8 cellular contexts compared by ENCODE assay signal in the genomic region with DNA sequence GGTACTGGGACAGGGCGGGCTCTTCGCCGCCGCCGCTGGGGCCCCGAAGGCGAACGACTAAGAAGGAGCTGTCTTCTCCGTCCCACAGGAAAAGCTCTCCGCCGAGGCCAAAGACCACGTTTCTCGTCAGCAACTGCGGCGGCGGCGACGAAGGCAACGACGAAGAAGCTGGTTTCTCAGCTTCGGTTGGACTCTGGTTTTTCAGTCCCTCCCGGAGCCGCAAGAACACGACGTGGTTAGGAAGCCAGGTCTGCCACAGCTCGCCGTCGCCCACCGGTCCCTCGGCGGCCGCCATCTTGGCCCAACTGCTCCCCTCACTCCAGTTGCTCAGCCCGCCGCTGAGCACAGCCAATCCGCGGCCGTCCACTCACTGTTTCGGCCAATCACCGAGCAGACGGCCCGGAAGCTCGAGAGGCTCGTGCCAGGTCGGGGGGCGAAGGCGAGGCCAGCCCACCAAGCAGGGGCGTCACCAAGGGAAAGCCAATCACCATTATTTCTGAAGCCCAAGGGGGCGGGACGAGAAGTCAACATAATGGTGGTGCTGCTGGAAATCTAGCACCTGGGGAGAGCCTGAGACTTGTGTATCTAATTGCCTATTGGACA. TPM values are rescaled to one million over a fixed set of nuclear protein-coding genes. Genes with fewer than 3 reads are reported as not detected.
DNase-seq lines count a peak whose midpoint lies in the region; ATAC-seq and TF ChIP-seq lines count a peak whose summit lies in the region.

Gene NUP88 (minus strand): TSS at position 307 of the 603 bp plus-strand sequence. CDS start 12 bp downstream, at position 295.

- peak within 1 kb of the TSS; percentile 91 for H4K12ac ChIP-seq in trophoblast cell (ENCODE audit: low read depth, low read length)

- no peak for TF ChIP-seq CTCF in GM12875 (IDR thresholded peaks at IDR 0.05; ENCODE audit: borderline replicate concordance, insufficient read depth, low read depth, low read length)
- no peak for TF ChIP-seq CTCF in cardiac muscle cell (IDR thresholded peaks at IDR 0.05; ENCODE audit: low read depth, low read length)
- no peak for TF ChIP-seq CTCF in transverse colon (IDR thresholded peaks at IDR 0.05)

- no peak for TF ChIP-seq EP300 in transverse colon (IDR thresholded peaks at IDR 0.05; ENCODE audit: low read depth)

- peak within 1 kb of the TSS; percentile 92 for H2BK5ac ChIP-seq in trophoblast cell (ENCODE audit: low read depth, low read length, poor library complexity)

- H3K4me1 ChIP-seq in adipocyte (ENCODE audit: control insufficient read depth, insufficient read depth, low read length), result peaks cover 34% of the 10 kb centered on the region
- H3K4me1 ChIP-seq in cardiac muscle cell (ENCODE audit: low read depth), result peaks cover 16% of the 10 kb centered on the region
- peaks cover 2 to 7% of the 10 kb centered on the region in 2 experiments for H3K4me1 ChIP-seq in trophoblast cell (ENCODE audit: control insufficient read depth in 1 of 2, insufficient read depth in 2 of 2, low read length in 2 of 2)
- H3K4me1 ChIP-seq in transverse colon, result peaks cover 21 to 42% (median 30%) of the 10 kb centered on the region in 4 donors

- peak within 1 kb of the TSS; percentile 97 for H3K4me2 ChIP-seq in trophoblast cell (ENCODE audit: low read length)

- peak; percentile 86 for TF ChIP-seq POLR2A in transverse colon (IDR thresholded peaks at IDR 0.05)

- no peaks in the 10 kb centered on the region for H3K27me3 ChIP-seq in adipocyte (replicated peaks; ENCODE audit: control insufficient read depth, insufficient read depth, low read length)
- H3K27me3 ChIP-seq in cardiac muscle cell, result no peaks in the 10 kb centered on the region
- no peaks in the 10 kb centered on the region for H3K27me3 ChIP-seq in trophoblast cell (ENCODE audit: insufficient read depth, low read length)
- no peaks in the 10 kb centered on the region for H3K27me3 ChIP-seq in transverse colon

- H3K18ac ChIP-seq in trophoblast cell (ENCODE audit: low read length), result peak within 1 kb of the TSS; percentile 98

- peak within 1 kb of the TSS; percentile 97 for H3K4ac ChIP-seq in trophoblast cell (ENCODE audit: low read depth, low read length)

- peak within 1 kb of the TSS; percentile 84 for H2AK5ac ChIP-seq in trophoblast cell (ENCODE audit: low read length)

- H3K9ac ChIP-seq in adipocyte (ENCODE audit: low read length) (peak within 1 kb of the TSS; percentile 92), trophoblast cell (ENCODE audit: low read length) (peak within 1 kb of the TSS; percentile 82)

- peak within 1 kb of the TSS; percentile 93 for H4K8ac ChIP-seq in trophoblast cell (ENCODE audit: low read depth, low read length)

- H2AFZ ChIP-seq in trophoblast cell (ENCODE audit: insufficient read depth, low read length, poor library complexity), result peak within 1 kb of the TSS; percentile 95

- in situ Hi-C loops in transverse colon (cut with MboI; ENCODE audit: low pct_ligation_motif_present in 1 of 4, low pct_unique_long_range_greater_than_20kb in 1 of 4, low sequenced_read_pairs in 3 of 4), result no loop called here

- H3K14ac ChIP-seq in trophoblast cell (ENCODE audit: low read length), result peak within 1 kb of the TSS; percentile 95

- peaks cover 44% of the 10 kb centered on the region for H3K36me3 ChIP-seq in adipocyte (ENCODE audit: control insufficient read depth, insufficient read depth, low read length, severe bottlenecking)
- peaks cover 48% of the 10 kb centered on the region for H3K36me3 ChIP-seq in cardiac muscle cell
- peaks cover 21 to 32% of the 10 kb centered on the region in 2 experiments for H3K36me3 ChIP-seq in trophoblast cell (ENCODE audit: control insufficient read depth in 1 of 2, insufficient read depth in 2 of 2, low read length in 2 of 2)
- peaks cover 0 to 16% (median 6%) of the 10 kb centered on the region in 4 donors for H3K36me3 ChIP-seq in transverse colon

- H3K23ac ChIP-seq in trophoblast cell (ENCODE audit: low read length), result no peak within 1 kb of the TSS

- intact Hi-C loops in transverse colon (cut with DNase I; ENCODE audit: low total_unique reads), result no loop called here

- peaks cover 9% of the 10 kb centered on the region for H3K79me1 ChIP-seq in trophoblast cell (ENCODE audit: low read length)

- H3K4me3 ChIP-seq in GM12875 (ENCODE audit: low read depth, low read length) (peak within 1 kb of the TSS; percentile 85), adipocyte (ENCODE audit: low read length) (peak within 1 kb of the TSS; percentile 95), cardiac muscle cell (peak within 1 kb of the TSS; percentile 66), trophoblast cell (ENCODE audit: low read depth, low read length) (peak within 1 kb of the TSS; percentile 89), transverse colon (peak within 1 kb of the TSS; percentile 71 to 92 (median 80))

- H4K91ac ChIP-seq in trophoblast cell (ENCODE audit: low read depth, low read length), result peak within 1 kb of the TSS; percentile 85

- H2BK120ac ChIP-seq in trophoblast cell (ENCODE audit: insufficient read depth, low read length, poor library complexity), result peak within 1 kb of the TSS; percentile 54

- H3K9me3 ChIP-seq in adipocyte (ENCODE audit: control insufficient read depth, low read length) (no peaks in the 10 kb centered on the region), cardiac muscle cell (ENCODE audit: low read depth) (no peaks in the 10 kb centered on the region), trophoblast cell (ENCODE audit: insufficient read depth, low read depth, low read length) (no peaks in the 10 kb centered on the region), transverse colon (no peaks in the 10 kb centered on the region)

- peak within 1 kb of the TSS; percentile 92 for H3K27ac ChIP-seq in cardiac muscle cell
- peak within 1 kb of the TSS; percentile 55 for H3K27ac ChIP-seq in trophoblast cell (ENCODE audit: low read depth, low read length)
- peak within 1 kb of the TSS; percentile 95 to 97 (median 95) for H3K27ac ChIP-seq in transverse colon

- ATAC-seq in HG02798 (IDR thresholded peaks at IDR 0.05; ENCODE audit: poor library complexity, unreplicated experiment), result peak; percentile 94

- no CpG with 5 or more reads among the region's 49 CpGs for WGBS in trophoblast cell (ENCODE audit: extremely low coverage, insufficient coverage, insufficient read length)
- WGBS in transverse colon (ENCODE audit: low coverage in 1 of 2), 2 donors, result 0% methylated on average over 49 of the region's 49 CpGs; no CpG with 5 or more reads in 1 of the 2 donors

- peak within 1 kb of the TSS; percentile 45 for H2BK12ac ChIP-seq in trophoblast cell (ENCODE audit: low read length)

- DNase-seq in NCI-H1436 (lab: John Stamatoyannopoulos, UW) (peak; percentile 96), T follicular helper cell (ENCODE audit: low read depth) (peak; percentile 93), adipocyte (ENCODE audit: low read depth) (peak; percentile 99), cardiac muscle cell (ENCODE audit: low read depth in 1 of 2, low spot score in 1 of 2) (peak; percentile 98), trophoblast cell (peak; percentile 87 to 94), transverse colon (peak; percentile 96)

- peaks cover 20% of the 10 kb centered on the region for H3K79me2 ChIP-seq in trophoblast cell (ENCODE audit: control insufficient read depth, insufficient read depth, low read length, poor library complexity)

RNA-seq across cellular contexts. Expression of gene NUP88, which starts in this region (rescaled TPM):
- total RNA-seq in cardiac muscle cell, result 86.3 and 89.7 TPM in 2 replicates
- polyA plus RNA-seq in cardiac muscle cell, result 70.5 and 74.4 TPM in 2 replicates
- polyA plus RNA-seq in trophoblast cell (2013), result 56.8 and 60.8 TPM in 2 replicates
- total RNA-seq in transverse colon, result 100 to 1,000 TPM in 2 of 4 donors, 10 to 100 TPM in 2; 65.3 to 120 (median 96.9) TPM

Comparison
In these comparisons a context has a peak if more than half of its experiments do, and no peak if none do; other contexts are left out.
1. Peak in every context shown above with its lines: DNase-seq, ATAC-seq, H3K4me3 ChIP-seq and H3K27ac ChIP-seq.